ENCODE assay signal across 1 cellular context in genomic region chr12:130762319-130762675, GRCh38.
TF ChIP-seq lines count a peak whose summit lies in the region.

No MANE protein-coding gene starts in this region.

TF ChIP-seq in SK-N-SH treated with all-trans-retinoic acid at 6 μM for 48 hours, 23 proteins besides CTCF, POLR2A, EP300 and RAD21 (continued from another document):
- TF ChIP-seq CSRNP3 (CRISPR knock-in tag; IDR thresholded peaks at IDR 0.05) (no peak), ZFP3 (CRISPR knock-in tag; IDR thresholded peaks at IDR 0.05) (no peak), PPARA (CRISPR knock-in tag; IDR thresholded peaks at IDR 0.05; ENCODE audit: borderline replicate concordance) (no peak), SNAI2 (CRISPR knock-in tag; IDR thresholded peaks at IDR 0.05) (no peak), ESRRG (CRISPR knock-in tag; IDR thresholded peaks at IDR 0.05) (no peak), ISL1 (CRISPR knock-in tag; IDR thresholded peaks at IDR 0.05) (no peak), ARNTL (CRISPR knock-in tag; IDR thresholded peaks at IDR 0.05; ENCODE audit: borderline replicate concordance, low read depth) (no peak), POU6F1 (CRISPR knock-in tag; IDR thresholded peaks at IDR 0.05; ENCODE audit: borderline replicate concordance, low read depth) (no peak), OSR1 (CRISPR knock-in tag; IDR thresholded peaks at IDR 0.05) (no peak)
